10 cellular contexts compared by ENCODE assay signal in the genomic region with DNA sequence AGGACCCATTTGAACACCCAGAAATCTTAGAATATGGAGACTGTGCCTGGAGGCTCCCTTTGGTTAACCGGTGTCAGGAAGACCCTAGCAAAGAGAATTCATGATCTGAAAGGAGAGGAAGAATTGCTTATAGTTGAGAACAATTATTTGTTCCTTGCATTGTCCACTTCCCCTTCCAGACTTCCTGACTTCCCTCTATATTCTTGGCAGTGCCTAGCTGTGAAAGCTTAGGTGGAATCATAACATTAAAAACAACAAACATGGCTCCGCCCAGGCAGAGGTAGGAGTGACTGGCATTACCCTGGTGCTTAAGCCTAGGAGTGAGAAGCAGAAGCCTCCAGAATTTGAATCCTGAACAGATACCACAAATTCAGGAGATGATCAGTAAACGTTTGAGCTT. TPM values are rescaled to one million over a fixed set of nuclear protein-coding genes. Genes with fewer than 3 reads are reported as not detected.
DNase-seq lines count a peak whose midpoint lies in the region; ATAC-seq, FAIRE-seq and TF ChIP-seq lines count a peak whose summit lies in the region.
"Had no signal": no experiment of that assay in that cellular context is flagged by ENCODE, and none has a peak within 500 bp of the region (broad histone marks: within the 10 kb centered on the region; RNA-seq: fewer than 3 reads in every experiment).

No MANE protein-coding gene starts in this region.

- H3K4me1 Mint-ChIP-seq in WTC11: peaks cover 13% of the 10 kb centered on the region

- peaks cover 13% of the 10 kb centered on the region for H3K4me1 ChIP-seq in A549
- H3K4me1 ChIP-seq in transverse colon: peaks cover 7 to 20% (median 15%) of the 10 kb centered on the region in 4 donors
- H3K4me1 ChIP-seq: prostate gland had no signal

- ATAC-seq in A549 (no peak), WTC11 (no peak)

- in situ Hi-C loops in transverse colon (cut with MboI; ENCODE audit: low pct_ligation_motif_present in 1 of 4, low pct_unique_long_range_greater_than_20kb in 1 of 4, low sequenced_read_pairs in 3 of 4): loop anchor here in 3 of 4 donors (10.0 to 25.0 kb wide), 3 partner anchors 91 to 253 kb away; a partner anchor contains a TSS

- intact Hi-C loops in transverse colon (cut with DNase I; ENCODE audit: low total_unique reads): no loop called here

- H3K36me3 ChIP-seq in transverse colon: no peaks in the 10 kb centered on the region
- H3K36me3 ChIP-seq: adrenal gland, prostate gland had no signal

- H3K27ac Mint-ChIP-seq in WTC11: no peak overlapping the region

- H3K27ac ChIP-seq in A549 (peak overlapping the region; percentile 84 to 93; a peak in 4 of 6 replicates), transverse colon (peak overlapping the region in 1 of 4 donors; percentile 95)

- TF ChIP-seq POLR2A in A549 (IDR thresholded peaks at IDR 0.05; ENCODE audit: low read length) (no peak), GM12891 (IDR thresholded peaks at IDR 0.05; ENCODE audit: low read depth, low read length) (no peak), transverse colon (IDR thresholded peaks at IDR 0.05) (no peak)

- TF ChIP-seq EP300 in A549 (IDR thresholded peaks at IDR 0.05) (no peak), transverse colon (IDR thresholded peaks at IDR 0.05; ENCODE audit: low read depth) (no peak)

- peak overlapping the region; percentile 90 for H3K4me2 ChIP-seq in A549

- no peak for TF ChIP-seq RAD21 in A549 (conservative IDR thresholded peaks at IDR 0.05 in 1 of 2, IDR thresholded peaks at IDR 0.05 in 1 of 2)

- H3K36me3 Mint-ChIP-seq in WTC11: peaks cover 16% of the 10 kb centered on the region

- no peak for FAIRE-seq in A549 (lab: Jason Lieb, UNC)
- FAIRE-seq in GM12891 (lab: Jason Lieb, UNC): no peak

- H3K4me3 Mint-ChIP-seq in WTC11: peak overlapping the region; percentile 96

- peaks cover 22% of the 10 kb centered on the region for H3K27me3 Mint-ChIP-seq in WTC11 (ENCODE audit: low read depth)

- H3K4me3 ChIP-seq in A549 (peak overlapping the region; percentile 59), fibroblast of the aortic adventitia (ENCODE audit: low read depth, low read length) (peak overlapping the region; percentile 85), transverse colon (no peak overlapping the region)

- POLR2A ChIA-PET in A549 (lab: Yijun Ruan, JAX) (no interaction called here), WTC11 (lab: Charles Lee) (no interaction called here)

- H3K9me3 ChIP-seq in A549 (no peaks in the 10 kb centered on the region), transverse colon (no peaks in the 10 kb centered on the region)
- H3K9me3 ChIP-seq: adrenal gland, prostate gland had no signal

- DNase-seq in A549 (ENCODE audit: low read depth in 1 of 2, low spot score in 1 of 2): no peak
- no peak for DNase-seq in GM12891 (ENCODE audit: insufficient read length, low spot score)
- no peak for DNase-seq in WTC11 (ENCODE audit: low spot score)
- no peak for DNase-seq in fibroblast of the aortic adventitia (ENCODE audit: low read depth)
- no peak for DNase-seq in NCI-H146 treated with DMSO at 0.1 percent for 48 hours (lab: John Stamatoyannopoulos, UW; ENCODE audit: unreplicated experiment)
- no peak for DNase-seq in NOMO-1 (lab: John Stamatoyannopoulos, UW; ENCODE audit: unreplicated experiment in 2 of 2)
- DNase-seq in transverse colon: no peak
- DNase-seq in effector CD4-positive, alpha-beta T cell: no peak

- no peaks in the 10 kb centered on the region for H3K9me3 Mint-ChIP-seq in WTC11

- H3K27me3 ChIP-seq in transverse colon: no peaks in the 10 kb centered on the region
- H3K27me3 ChIP-seq: adrenal gland had no signal

- CTCF ChIA-PET in A549 (lab: Yijun Ruan, JAX) (interaction anchor here (0.6 to 1.3 kb wide), 7 partner anchors 9 to 352 kb away, joined by 3 read pairs; no protein-coding TSS in a partner anchor), WTC11 (lab: Charles Lee) (interaction anchor here (1.1 kb wide), 1 partner anchor 50 kb away, joined by 3 read pairs; a partner anchor contains a TSS)

- WGBS in A549 (ENCODE audit: missing lambda C conversion rate): 75% methylated on average over 3 of the region's 3 CpGs
- 85 to 87% methylated on average over 2 to 3 of the region's 3 CpGs for WGBS in transverse colon (ENCODE audit: low coverage in 1 of 2), 2 donors

- TF ChIP-seq CTCF in A549 (IDR thresholded peaks at IDR 0.05) (no peak), WTC11 (IDR thresholded peaks at IDR 0.05) (no peak), fibroblast of the aortic adventitia (IDR thresholded peaks at IDR 0.05; ENCODE audit: insufficient read depth, low read length) (no peak), transverse colon (IDR thresholded peaks at IDR 0.05) (no peak)

TF ChIP-seq in A549, 52 proteins besides CTCF, POLR2A, EP300 and RAD21 (continues in another document):
- TF ChIP-seq EHF (CRISPR knock-in tag; IDR thresholded peaks at IDR 0.05): no peak
- no peak for TF ChIP-seq CBX8 (IDR thresholded peaks at IDR 0.05)
- TF ChIP-seq ZC3H11A (IDR thresholded peaks at IDR 0.05): no peak
- no peak for TF ChIP-seq GATA3 (IDR thresholded peaks at IDR 0.05; ENCODE audit: borderline replicate concordance)

TF ChIP-seq in GM12891, 5 proteins besides CTCF, POLR2A, EP300 and RAD21:
- TF ChIP-seq SPI1 (IDR thresholded peaks at IDR 0.05; ENCODE audit: low read depth, low read length): 0 out of 2 replicates have a peak, but pooled peaks have one; percentile 7
- no peak for TF ChIP-seq POLR2AphosphoS5 (IDR thresholded peaks at IDR 0.05; ENCODE audit: low read depth, low read length)
- no peak for TF ChIP-seq TAF1 (IDR thresholded peaks at IDR 0.05; ENCODE audit: low read depth, low read length)
- no peak for TF ChIP-seq POU2F2 (IDR thresholded peaks at IDR 0.05; ENCODE audit: low read depth, low read length)

TF ChIP-seq in WTC11, 78 proteins besides CTCF, POLR2A, EP300 and RAD21 (continues in another document):
- TF ChIP-seq, protein P1, sequence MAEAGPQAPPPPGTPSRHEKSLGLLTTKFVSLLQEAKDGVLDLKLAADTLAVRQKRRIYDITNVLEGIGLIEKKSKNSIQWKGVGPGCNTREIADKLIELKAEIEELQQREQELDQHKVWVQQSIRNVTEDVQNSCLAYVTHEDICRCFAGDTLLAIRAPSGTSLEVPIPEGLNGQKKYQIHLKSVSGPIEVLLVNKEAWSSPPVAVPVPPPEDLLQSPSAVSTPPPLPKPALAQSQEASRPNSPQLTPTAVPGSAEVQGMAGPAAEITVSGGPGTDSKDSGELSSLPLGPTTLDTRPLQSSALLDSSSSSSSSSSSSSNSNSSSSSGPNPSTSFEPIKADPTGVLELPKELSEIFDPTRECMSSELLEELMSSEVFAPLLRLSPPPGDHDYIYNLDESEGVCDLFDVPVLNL (CRISPR knock-in tag; IDR thresholded peaks at IDR 0.05; ENCODE audit: borderline replicate concordance, low read depth): no peak
- TF ChIP-seq, protein P2, sequence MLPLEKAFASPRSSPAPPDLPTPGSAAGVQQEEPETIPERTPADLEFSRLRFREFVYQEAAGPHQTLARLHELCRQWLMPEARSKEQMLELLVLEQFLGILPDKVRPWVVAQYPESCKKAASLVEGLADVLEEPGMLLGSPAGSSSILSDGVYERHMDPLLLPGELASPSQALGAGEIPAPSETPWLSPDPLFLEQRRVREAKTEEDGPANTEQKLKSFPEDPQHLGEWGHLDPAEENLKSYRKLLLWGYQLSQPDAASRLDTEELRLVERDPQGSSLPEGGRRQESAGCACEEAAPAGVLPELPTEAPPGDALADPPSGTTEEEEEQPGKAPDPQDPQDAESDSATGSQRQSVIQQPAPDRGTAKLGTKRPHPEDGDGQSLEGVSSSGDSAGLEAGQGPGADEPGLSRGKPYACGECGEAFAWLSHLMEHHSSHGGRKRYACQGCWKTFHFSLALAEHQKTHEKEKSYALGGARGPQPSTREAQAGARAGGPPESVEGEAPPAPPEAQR (CRISPR knock-in tag; IDR thresholded peaks at IDR 0.05): no peak
- TF ChIP-seq SP1 (CRISPR knock-in tag; conservative IDR thresholded peaks at IDR 0.05) (no peak), ATF1 (CRISPR knock-in tag; IDR thresholded peaks at IDR 0.05) (no peak), JAZF1 (CRISPR knock-in tag; IDR thresholded peaks at IDR 0.05) (no peak)

RNA-seq across cellular contexts. Expression of a gene that starts 1.9 kb away (rescaled TPM):
- polyA plus RNA-seq in A549 (2011; rRNA removed) (29.7 and 39.0 TPM in 2 replicates), A549 (2017; fragmentation: RNase III; extraction: RNeasy Plus Mini Kit Qiagen cat#74134 plus additional on column Dnase treatment) (29.8 to 33.1 TPM (median 31.3 TPM) in 3 replicates)
- 9.2 and 11.8 TPM in 2 replicates for polyA plus RNA-seq in A549 (2012; cell fraction: cytosol; rRNA removed)
- polyA plus RNA-seq in A549 (2012; cell fraction: nucleus; rRNA removed): 12.8 and 20.8 TPM in 2 replicates
- 34.0 and 42.1 TPM in 2 replicates for polyA minus RNA-seq in A549 (2011; rRNA and poly(A)+ RNA removed)
- 6.1 TPM for polyA plus RNA-seq in GM12891 (2012; ENCODE audit: low read depth, missing spikeins)
- total RNA-seq in WTC11 (2021) (39.9 to 44.2 TPM (median 42.4 TPM) in 3 replicates), fibroblast of the aortic adventitia (ENCODE audit: low replicate concordance) (33.6 and 75.6 TPM in 2 replicates), transverse colon (10 to 100 TPM in 3 of 4 donors, 1 to 10 TPM in 1; 7.9 to 61.3 (median 16.6) TPM)

RNA-seq across cellular contexts. Expression of a gene that starts 50.4 kb away (rescaled TPM):
- 5.0 and 7.6 TPM in 2 replicates for polyA plus RNA-seq in A549 (2011; rRNA removed)
- 1.0 and 1.1 TPM in 2 replicates for polyA plus RNA-seq in A549 (2012; cell fraction: cytosol; rRNA removed)
- polyA plus RNA-seq in A549 (2012; cell fraction: nucleus; rRNA removed): 1.4 and 2.1 TPM in 2 replicates
- 2.4 to 3.5 TPM (median 2.7 TPM) in 3 replicates for polyA plus RNA-seq in A549 (2017; fragmentation: RNase III; extraction: RNeasy Plus Mini Kit Qiagen cat#74134 plus additional on column Dnase treatment)
- polyA minus RNA-seq in A549 (2011; rRNA and poly(A)+ RNA removed): 3.8 and 4.9 TPM in 2 replicates
- polyA plus RNA-seq in GM12891 (2012; ENCODE audit: low read depth, missing spikeins): 1.4 TPM
- total RNA-seq in WTC11 (2021): 8.3 to 8.9 TPM (median 8.3 TPM) in 3 replicates
- 16.4 and 22.1 TPM in 2 replicates for total RNA-seq in fibroblast of the aortic adventitia (ENCODE audit: low replicate concordance)
- 10 to 100 TPM in 3 of 4 donors, 1 to 10 TPM in 1; 8.0 to 32.4 (median 14.6) TPM for total RNA-seq in transverse colon

RNA-seq across cellular contexts. Expression of a gene that starts 58.4 kb away (rescaled TPM):
- polyA plus RNA-seq in A549 (2011; rRNA removed): 41.2 and 50.7 TPM in 2 replicates
- polyA plus RNA-seq in A549 (2012; cell fraction: cytosol; rRNA removed): 11.4 and 12.9 TPM in 2 replicates
- 24.6 and 35.2 TPM in 2 replicates for polyA plus RNA-seq in A549 (2012; cell fraction: nucleus; rRNA removed)
- polyA plus RNA-seq in A549 (2017; fragmentation: RNase III; extraction: RNeasy Plus Mini Kit Qiagen cat#74134 plus additional on column Dnase treatment): 18.9 to 20.6 TPM (median 19.0 TPM) in 3 replicates
- 83.6 and 118 TPM in 2 replicates for polyA minus RNA-seq in A549 (2011; rRNA and poly(A)+ RNA removed)
- polyA plus RNA-seq in GM12891 (2012; ENCODE audit: low read depth, missing spikeins): 13.1 TPM
- 42.8 to 51.2 TPM (median 50.2 TPM) in 3 replicates for total RNA-seq in WTC11 (2021)
- 12.2 and 15.3 TPM in 2 replicates for total RNA-seq in fibroblast of the aortic adventitia (ENCODE audit: low replicate concordance)
- total RNA-seq in transverse colon: 10 to 100 TPM in 3 of 4 donors, 1 to 10 TPM in 1; 6.0 to 24.1 (median 14.8) TPM

Comparison
In these comparisons a context has a peak if more than half of its experiments do, and no peak if none do; other contexts are left out.
1. H3K4me3 ChIP-seq: peak in A549 (single experiment) and fibroblast of the aortic adventitia (single experiment); none in transverse colon (0 of 4).